ENCODE assay signal across 16 cellular contexts in genomic region chr15:71085809-71086208, GRCh38. TPM values are rescaled to one million over a fixed set of nuclear protein-coding genes. Genes with fewer than 3 reads are reported as not detected.
DNase-seq lines count a peak whose midpoint lies in the region; ATAC-seq and TF ChIP-seq lines count a peak whose summit lies in the region.
"Had no signal": no experiment of that assay in that cellular context is flagged by ENCODE, and none has a peak within 500 bp of the region (broad histone marks: within the 10 kb centered on the region; RNA-seq: fewer than 3 reads in every experiment).

No MANE protein-coding gene starts in this region.

- no peak for TF ChIP-seq CTCF in lower lobe of right lung (IDR thresholded peaks at IDR 0.05)

- peak; percentile 35 to 70 for DNase-seq in HAP-1 (ENCODE audit: low spot score in 2 of 2)
- DNase-seq in NCI-H146 (lab: John Stamatoyannopoulos, UW): peak; percentile 83
- peak; percentile 38 for DNase-seq in ecto neural progenitor cell (ENCODE audit: low spot score)
- DNase-seq in islet precursor cell: peak; percentile 43
- DNase-seq in cortex of kidney (lab: John Stamatoyannopoulos, UW): no peak
- no peak for DNase-seq in DMS53 treated with DMSO at 0.1 percent for 48 hours (lab: John Stamatoyannopoulos, UW; ENCODE audit: unreplicated experiment)
- no peak for DNase-seq in lower lobe of right lung
- DNase-seq: BE2C; CD4-positive, alpha-beta memory T cell; NCI-H1930; NCI-H226; NCI-H526 treated with DMSO at 0.1 percent for 48 hours; SHP77 treated with DMSO at 0.1 percent for 48 hours; T-helper 2 cell had no signal

- H3K27me3 ChIP-seq in HAP-1 (ENCODE audit: low read depth): no peaks in the 10 kb centered on the region; the same call in 1 of the 2 replicates
- H3K27me3 ChIP-seq in lower lobe of right lung (ENCODE audit: low read depth): no peaks in the 10 kb centered on the region

- in situ Hi-C loops in HAP-1 (cut with MboI; ENCODE audit: low sequenced_read_pairs): no loop called here

- H3K9me3 ChIP-seq in HAP-1 (no peaks in the 10 kb centered on the region), lower lobe of right lung (peaks cover 4% of the 10 kb centered on the region)
- H3K9me3 ChIP-seq: BE2C had no signal

- H3K36me3 ChIP-seq in HAP-1 (replicated peaks) (no peaks in the 10 kb centered on the region), lower lobe of right lung (no peaks in the 10 kb centered on the region)
- H3K36me3 ChIP-seq: BE2C had no signal

- no peak overlapping the region for H3K27ac ChIP-seq in lower lobe of right lung

- intact Hi-C loops in lower lobe of right lung (cut with DNase I): no loop called here

- ATAC-seq in GM21515 (IDR thresholded peaks at IDR 0.05; ENCODE audit: unreplicated experiment) (no peak), lower lobe of right lung (no peak)
- ATAC-seq: K562 had no signal

- H3K4me1 ChIP-seq in HAP-1 (no peaks in the 10 kb centered on the region; the same call in 1 of the 2 replicates), lower lobe of right lung (peaks cover 14% of the 10 kb centered on the region)
- H3K4me1 ChIP-seq: BE2C had no signal

- no peak overlapping the region for H3K4me3 ChIP-seq in HAP-1
- no peak overlapping the region for H3K4me3 ChIP-seq in lower lobe of right lung
- H3K4me3 ChIP-seq: K562 had no signal

RNA-seq across cellular contexts. Expression of gene THSD4, which starts 29.5 kb away (rescaled TPM):
- 18.2 TPM for total RNA-seq in lower lobe of right lung
- total RNA-seq: CD4-positive, alpha-beta memory T cell had no signal

Comparison
In these comparisons a context has a peak if more than half of its experiments do, and no peak if none do; other contexts are left out.
1. DNase-seq: peak in HAP-1 (2 of 2), NCI-H146 (single experiment), ecto neural progenitor cell (single experiment) and islet precursor cell (single experiment); none in cortex of kidney (single experiment), DMS53 treated with DMSO at 0.1 percent for 48 hours (single experiment) and lower lobe of right lung (single experiment).